In the genomic region with DNA sequence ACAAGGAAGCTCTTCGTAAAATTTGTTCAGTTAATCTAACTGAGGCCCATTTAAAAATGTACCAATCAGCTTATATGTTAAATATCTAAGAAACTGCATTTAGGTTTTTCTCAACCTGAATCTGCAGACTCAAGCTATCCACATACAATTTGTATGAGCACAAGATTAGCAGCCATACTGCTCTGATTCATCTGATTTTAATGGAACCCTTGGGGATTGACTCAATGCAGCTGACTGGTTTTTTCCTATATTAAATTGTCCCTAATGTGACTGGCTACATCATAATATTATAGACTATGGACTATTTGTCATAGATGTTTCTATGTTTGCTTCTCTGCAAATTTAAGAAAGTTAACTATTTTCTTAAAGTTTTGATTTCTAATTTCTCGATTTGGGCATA, we compare ENCODE assay signal across 16 cellular contexts.
DNase-seq lines count a peak whose midpoint lies in the region; ATAC-seq and TF ChIP-seq lines count a peak whose summit lies in the region.
"Had no signal": no experiment of that assay in that cellular context is flagged by ENCODE, and none has a peak within 500 bp of the region (broad histone marks: within the 10 kb centered on the region; RNA-seq: fewer than 3 reads in every experiment).

No MANE protein-coding gene starts in this region.

- no peaks in the 10 kb centered on the region for H3K36me3 ChIP-seq in upper lobe of left lung

- no peaks in the 10 kb centered on the region for H3K9me3 ChIP-seq in upper lobe of left lung

- H3K27me3 ChIP-seq in upper lobe of left lung, result no peaks in the 10 kb centered on the region

- H3K27ac ChIP-seq in upper lobe of left lung, result no peak overlapping the region
- H3K27ac ChIP-seq: PC-9, SK-N-MC had no signal

- no peaks in the 10 kb centered on the region for H3K4me1 ChIP-seq in upper lobe of left lung

- DNase-seq in AG20443 (ENCODE audit: low spot score), result peak; percentile 12
- peak; percentile 20 for DNase-seq in NCI-H69 (lab: John Stamatoyannopoulos, UW)
- DNase-seq in fibroblast of peridontal ligament (ENCODE audit: extremely low read depth), result peak; percentile 6
- DNase-seq in stromal cell of bone marrow (ENCODE audit: low read depth), result peak; percentile 87
- DNase-seq in upper lobe of left lung, result no peak
- no peak for DNase-seq in HK-2 (ENCODE audit: unreplicated experiment)
- DNase-seq in GM13976 (ENCODE audit: low spot score), result no peak
- DNase-seq: C1 segment of cervical spinal cord, DMS153, H9, NCI-H146, NCI-H2081 treated with DMSO at 0.1 percent for 48 hours, NCI-H2227 treated with DMSO at 0.1 percent for 48 hours, NCI-H526, PC-9 had no signal

- no peak for TF ChIP-seq CTCF in upper lobe of left lung (IDR thresholded peaks at IDR 0.05)
- TF ChIP-seq CTCF in GM13976 (IDR thresholded peaks at IDR 0.05; ENCODE audit: borderline replicate concordance, control extremely low read depth, extremely low read depth, insufficient read depth, missing control alignments), result no peak

- no peak for TF ChIP-seq EP300 in upper lobe of left lung (IDR thresholded peaks at IDR 0.05)

- ATAC-seq in upper lobe of left lung (ENCODE audit: low FRiP score in 2 of 2), result no peak

- no peak for TF ChIP-seq POLR2A in upper lobe of left lung (IDR thresholded peaks at IDR 0.05)

- H3K4me3 ChIP-seq in upper lobe of left lung, result no peak overlapping the region
- H3K4me3 ChIP-seq: PC-9, SK-N-MC had no signal

- 67 to 80% methylated on average over 2 of the region's 2 CpGs for WGBS in upper lobe of left lung, 2 donors

- in situ Hi-C loops in GM13976 (cut with MboI; ENCODE audit: low sequenced_read_pairs, unreplicated experiment), result no loop called here

Comparison
In these comparisons a context has a peak if more than half of its experiments do, and no peak if none do; other contexts are left out.
1. DNase-seq: peak in AG20443 (single experiment), NCI-H69 (single experiment), fibroblast of peridontal ligament (single experiment) and stromal cell of bone marrow (single experiment); none in upper lobe of left lung (0 of 2), HK-2 (single experiment) and GM13976 (single experiment).